ENCODE assay signal across 19 cellular contexts in the genomic region with DNA sequence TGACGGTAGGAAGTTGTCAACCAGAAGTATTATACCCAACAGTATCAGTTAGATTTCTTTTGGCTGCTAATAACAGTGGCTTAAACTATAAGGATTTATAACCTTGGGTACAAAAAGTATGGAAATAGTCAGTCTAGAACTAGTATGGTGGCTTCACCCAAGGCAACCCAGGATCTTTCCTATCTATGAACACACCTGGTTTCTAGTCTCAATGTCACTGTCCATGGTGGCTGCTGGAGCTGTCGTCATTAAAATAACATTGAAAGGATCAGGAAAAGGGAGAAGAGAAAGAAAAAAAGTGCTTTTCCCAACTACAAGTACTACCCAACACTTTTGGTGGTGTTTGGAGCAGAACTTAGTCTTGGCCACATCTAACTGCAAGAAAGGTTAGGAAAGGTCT. TPM values are rescaled to one million over a fixed set of nuclear protein-coding genes. Genes with fewer than 3 reads are reported as not detected.
A peak's percentile ranks its signal among the peaks of the same experiment; 100 is the strongest.
DNase-seq lines count a peak whose midpoint lies in the region; ATAC-seq, FAIRE-seq and TF ChIP-seq lines count a peak whose summit lies in the region.
"Had no signal": no experiment of that assay in that cellular context is flagged by ENCODE, and none has a peak within 500 bp of the region (broad histone marks: within the 10 kb centered on the region; RNA-seq: fewer than 3 reads in every experiment).

No MANE protein-coding gene starts in this region.

- H3K27me3 ChIP-seq in SK-N-SH (ENCODE audit: insufficient read depth) (no peaks in the 10 kb centered on the region), IMR-90 (ENCODE audit: control insufficient read depth, insufficient read depth, low read length) (no peaks in the 10 kb centered on the region), pancreas (no peaks in the 10 kb centered on the region)
- H3K27me3 ChIP-seq: BLaER1 treated with 17β-estradiol and CSF1 and Interleukin-3, amounts not matched to agents 10 nM and 100 nM; SJCRH30 had no signal

- 85% methylated on average over 2 of the region's 2 CpGs for WGBS in SK-N-SH (ENCODE audit: low lambda C conversion rate)
- no CpG with 5 or more reads among the region's 2 CpGs for WGBS in IMR-90 (ENCODE audit: extremely low coverage in 2 of 2, insufficient read length in 1 of 2), 2 experiments
- WGBS in pancreas, 2 donors = 92 to 95% methylated on average over 2 of the region's 2 CpGs

- H3K36me3 Mint-ChIP-seq in activated T-helper 17 cell treated with anti-CD3 and anti-CD28 coated beads, Interleukin-2, amount 50 U/mL, for 72 hours (ENCODE audit: low read depth) = peaks cover 48% of the 10 kb centered on the region
- peaks cover 27 to 46% of the 10 kb centered on the region in 2 donors for H3K36me3 Mint-ChIP-seq in stimulated activated naive B cell treated with anti-CD40 and anti-IgM and Interleukin-4, amounts not matched to agents 10 μg/mL and 1 μg/mL and 100 μg/mL, for 72 hours

- H3K27ac Mint-ChIP-seq in activated T-helper 17 cell treated with anti-CD3 and anti-CD28 coated beads, Interleukin-2, amount 50 U/mL, for 72 hours = no peak overlapping the region
- peak overlapping the region; percentile 31 for H3K27ac Mint-ChIP-seq in stimulated activated naive B cell treated with anti-CD40 and anti-IgM and Interleukin-4, amounts not matched to agents 10 μg/mL and 1 μg/mL and 100 μg/mL, for 72 hours
- H3K27ac Mint-ChIP-seq: H9 had no signal

- dilution Hi-C loops in IMR-90 (cut with HindIII; ENCODE audit: low sequenced_read_pairs, unreplicated experiment) = no loop called here

- CTCF ChIA-PET in SK-N-SH (lab: Yijun Ruan, JAX) = interaction anchor here (1.2 kb wide), 1 partner anchor 13 kb away, joined by 3 read pairs; no protein-coding TSS in a partner anchor
- CTCF ChIA-PET in IMR-90 (lab: Yijun Ruan, JAX) = interaction anchor here (0.7 kb wide), 1 partner anchor 93 kb away, joined by 3 read pairs; no protein-coding TSS in a partner anchor

- H3K4me3 ChIP-seq in SK-N-SH (ENCODE audit: low read depth in 2 of 2, low read length in 1 of 2) (no peak overlapping the region), IMR-90 (ENCODE audit: insufficient read depth, low read depth, low read length) (no peak overlapping the region), pancreas (no peak overlapping the region)
- H3K4me3 ChIP-seq: BLaER1 treated with 17β-estradiol and CSF1 and Interleukin-3, amounts not matched to agents 10 nM and 100 nM; SJCRH30 had no signal

- H3K36me3 ChIP-seq in SK-N-SH (replicated peaks in 1 of 2; ENCODE audit: control insufficient read depth in 1 of 2, insufficient read depth in 2 of 2, low read length in 1 of 2) (peaks cover 0 to 4% of the 10 kb centered on the region in 2 experiments), IMR-90 (ENCODE audit: control insufficient read depth, insufficient read depth, low read length) (no peaks in the 10 kb centered on the region), pancreas (no peaks in the 10 kb centered on the region)

- no peak overlapping the region for H2BK120ac ChIP-seq in IMR-90 (ENCODE audit: low read depth, low read length)

- H3K56ac ChIP-seq in IMR-90 (ENCODE audit: extremely low read depth, insufficient read depth, low read length) = no peak overlapping the region; the same call in 1 of the 2 replicates

- H4K91ac ChIP-seq in IMR-90 (ENCODE audit: insufficient read depth, low read depth, low read length) = no peak overlapping the region

- H3K4me1 ChIP-seq in SK-N-SH (ENCODE audit: control insufficient read depth in 1 of 2, insufficient read depth in 2 of 2, low read depth in 1 of 2, low read length in 1 of 2) = peaks cover 0 to 4% of the 10 kb centered on the region in 2 experiments; a peak in 2 of 4 replicates
- H3K4me1 ChIP-seq in IMR-90 (ENCODE audit: control insufficient read depth, insufficient read depth, low read length) = no peaks in the 10 kb centered on the region
- no peaks in the 10 kb centered on the region for H3K4me1 ChIP-seq in pancreas
- H3K4me1 ChIP-seq: SJCRH30 had no signal

- no peak overlapping the region for H2AK9ac ChIP-seq in IMR-90 (replicated peaks; ENCODE audit: low read depth, low read length, poor library complexity)

- no peaks in the 10 kb centered on the region for H4K20me1 ChIP-seq in SK-N-SH (ENCODE audit: insufficient read depth)
- H4K20me1 ChIP-seq in IMR-90 (ENCODE audit: insufficient read depth, low read length) = no peaks in the 10 kb centered on the region

- no peak overlapping the region for H3K27ac ChIP-seq in SK-N-SH (ENCODE audit: low read depth in 2 of 2, low read length in 1 of 2)
- no peak overlapping the region for H3K27ac ChIP-seq in IMR-90 (ENCODE audit: insufficient read depth, low read length)
- H3K27ac ChIP-seq in pancreas = no peak overlapping the region
- H3K27ac ChIP-seq: SJCRH30 had no signal

- no peak overlapping the region for H4K5ac ChIP-seq in IMR-90 (ENCODE audit: low read depth, low read length)

- peaks cover 31% of the 10 kb centered on the region for H3K4me1 Mint-ChIP-seq in activated T-helper 17 cell treated with anti-CD3 and anti-CD28 coated beads, Interleukin-2, amount 50 U/mL, for 72 hours
- peaks cover 39 to 82% of the 10 kb centered on the region in 2 donors for H3K4me1 Mint-ChIP-seq in stimulated activated naive B cell treated with anti-CD40 and anti-IgM and Interleukin-4, amounts not matched to agents 10 μg/mL and 1 μg/mL and 100 μg/mL, for 72 hours

- TF ChIP-seq EP300 in SK-N-SH (IDR thresholded peaks at IDR 0.05; ENCODE audit: borderline replicate concordance in 1 of 2, low read depth in 1 of 2, low read length in 1 of 2) = no peak

- intact Hi-C loops in IMR-90 (cut with micrococcal nuclease) (no loop called here), pancreas (cut with DNase I) (no loop called here)

- H3K9me2 ChIP-seq in SK-N-SH = no peaks in the 10 kb centered on the region

- peaks cover 23 to 55% of the 10 kb centered on the region in 2 experiments for H3K79me1 ChIP-seq in IMR-90 (ENCODE audit: low read depth in 1 of 2, low read length in 2 of 2)

- H3F3A ChIP-seq in SK-N-SH (replicated peaks; ENCODE audit: insufficient read depth) = no peaks in the 10 kb centered on the region

- no peak overlapping the region for H2BK15ac ChIP-seq in IMR-90 (ENCODE audit: low read depth, low read length)

- no peak overlapping the region for H3K14ac ChIP-seq in IMR-90 (replicated peaks; ENCODE audit: low read depth, low read length)

- no peak overlapping the region for H3K9ac ChIP-seq in SK-N-SH
- H3K9ac ChIP-seq in IMR-90 (ENCODE audit: low read depth, low read length) = no peak overlapping the region
- H3K9ac ChIP-seq: BLaER1 treated with 17β-estradiol and CSF1 and Interleukin-3, amounts not matched to agents 10 nM and 100 nM had no signal

- H2BK5ac ChIP-seq in IMR-90 (ENCODE audit: low read depth, low read length, poor library complexity, severe bottlenecking) = no peak overlapping the region

- DNase-seq in SK-N-SH = no peak
- DNase-seq in IMR-90 = no peak
- DNase-seq in stimulated activated naive B cell treated with anti-CD40 and anti-IgM and Interleukin-4, amounts not matched to agents 10 μg/mL and 1 μg/mL and 100 μg/mL, for 72 hours = no peak
- DNase-seq in NCI-H2107 treated with DMSO at 0.1 percent for 48 hours (lab: John Stamatoyannopoulos, UW; ENCODE audit: unreplicated experiment) = no peak
- DNase-seq in nucleus accumbens (lab: John Stamatoyannopoulos, UW) = no peak
- DNase-seq in pancreas = no peak
- DNase-seq: DMS79, H9, NCI-H1105, NCI-H1694 treated with DMSO at 0.1 percent for 48 hours, NCI-H226, NCI-H524 treated with DMSO at 0.1 percent for 48 hours, SJCRH30, SW 1271 had no signal

- H3K27me3 Mint-ChIP-seq in activated T-helper 17 cell treated with anti-CD3 and anti-CD28 coated beads, Interleukin-2, amount 50 U/mL, for 72 hours = no peaks in the 10 kb centered on the region
- H3K27me3 Mint-ChIP-seq in stimulated activated naive B cell treated with anti-CD40 and anti-IgM and Interleukin-4, amounts not matched to agents 10 μg/mL and 1 μg/mL and 100 μg/mL, for 72 hours = no peaks in the 10 kb centered on the region

- H3K9me1 ChIP-seq in IMR-90 (ENCODE audit: insufficient read depth, low read length) = peaks cover 5% of the 10 kb centered on the region; the same call in 1 of the 2 replicates

- POLR2A ChIA-PET in SK-N-SH (lab: Yijun Ruan, JAX) = no interaction called here
- POLR2A ChIA-PET in IMR-90 (lab: Charles Lee; ENCODE audit: unreplicated experiment) = no interaction called here

- no peak for FAIRE-seq in pancreas (lab: Jason Lieb, UNC)
- FAIRE-seq: A204.1, HTR-8/SVneo had no signal

- peaks cover 15% of the 10 kb centered on the region for H3K9me3 Mint-ChIP-seq in activated T-helper 17 cell treated with anti-CD3 and anti-CD28 coated beads, Interleukin-2, amount 50 U/mL, for 72 hours
- peaks cover 18 to 22% of the 10 kb centered on the region in 2 donors for H3K9me3 Mint-ChIP-seq in stimulated activated naive B cell treated with anti-CD40 and anti-IgM and Interleukin-4, amounts not matched to agents 10 μg/mL and 1 μg/mL and 100 μg/mL, for 72 hours

- H4K8ac ChIP-seq in IMR-90 (ENCODE audit: low read depth in 2 of 2, low read length in 2 of 2) = no peak overlapping the region

- H3K18ac ChIP-seq in IMR-90 (ENCODE audit: low read depth, low read length) = no peak overlapping the region

- peak overlapping the region; percentile 4 for H3K4me3 Mint-ChIP-seq in activated T-helper 17 cell treated with anti-CD3 and anti-CD28 coated beads, Interleukin-2, amount 50 U/mL, for 72 hours
- no peak overlapping the region for H3K4me3 Mint-ChIP-seq in stimulated activated naive B cell treated with anti-CD40 and anti-IgM and Interleukin-4, amounts not matched to agents 10 μg/mL and 1 μg/mL and 100 μg/mL, for 72 hours
- H3K4me3 Mint-ChIP-seq: H9 had no signal

- TF ChIP-seq RAD21 in SK-N-SH (IDR thresholded peaks at IDR 0.05; ENCODE audit: low read length) = no peak
- TF ChIP-seq RAD21 in IMR-90 (IDR thresholded peaks at IDR 0.05; ENCODE audit: low read length) = no peak

- H3K4me2 ChIP-seq in SK-N-SH = no peak overlapping the region
- no peak overlapping the region for H3K4me2 ChIP-seq in IMR-90 (ENCODE audit: low read depth, low read length)

- H3K79me2 ChIP-seq in SK-N-SH (ENCODE audit: insufficient read depth) = peaks cover 59% of the 10 kb centered on the region

- H3K4ac ChIP-seq in IMR-90 (ENCODE audit: low read depth, low read length) = no peak overlapping the region

- H2AK5ac ChIP-seq in IMR-90 (ENCODE audit: low read depth, low read length) = no peak overlapping the region

- H2AFZ ChIP-seq in SK-N-SH (ENCODE audit: low read depth) = no peak overlapping the region
- no peak overlapping the region for H2AFZ ChIP-seq in IMR-90 (replicated peaks; ENCODE audit: low read length, poor library complexity)

- TSS peak; percentile 34 for BruUV-seq in IMR-90 (replicated peaks; lab: Mats Ljungman, UMichigan)

- no peak overlapping the region for H3K23ac ChIP-seq in IMR-90 (ENCODE audit: low read depth, low read length)

- no peak for TF ChIP-seq CTCF in SK-N-SH (IDR thresholded peaks at IDR 0.05)
- no peak for TF ChIP-seq CTCF in IMR-90 (conservative IDR thresholded peaks at IDR 0.05; ENCODE audit: low read depth, low read length)
- TF ChIP-seq CTCF in pancreas (IDR thresholded peaks at IDR 0.05) = no peak

- H3K9me3 ChIP-seq in SK-N-SH = peaks cover 10% of the 10 kb centered on the region; the same call in 1 of the 2 replicates
- H3K9me3 ChIP-seq in IMR-90 (ENCODE audit: control insufficient read depth, insufficient read depth, low read length) = peaks cover 13% of the 10 kb centered on the region
- no peaks in the 10 kb centered on the region for H3K9me3 ChIP-seq in pancreas

- no peak for ATAC-seq in SK-N-SH treated with all-trans-retinoic acid at 6 μM for 48 hours
- no peak for ATAC-seq in IMR-90 (ENCODE audit: low read depth)
- ATAC-seq in activated T-helper 17 cell treated with anti-CD3 and anti-CD28 coated beads, Interleukin-2, amount 50 U/mL, for 72 hours (replicated peaks) = no peak
- no peak for ATAC-seq in stimulated activated naive B cell treated with anti-CD40 and anti-IgM and Interleukin-4, amounts not matched to agents 10 μg/mL and 1 μg/mL and 100 μg/mL, for 72 hours (replicated peaks)
- ATAC-seq in pancreas = no peak

- TF ChIP-seq POLR2A in IMR-90 (IDR thresholded peaks at IDR 0.05; ENCODE audit: low read depth, low read length) = no peak

- H2BK20ac ChIP-seq in IMR-90 (ENCODE audit: low read depth, low read length) = no peak overlapping the region

- in situ Hi-C loops in IMR-90 (cut with MboI; ENCODE audit: low sequenced_read_pairs) = no loop called here

RNA-seq across cellular contexts. Expression of a gene that starts 27.7 kb away (rescaled TPM):
- 21.2 and 29.1 TPM in 2 replicates for polyA plus RNA-seq in SK-N-SH (2012; rRNA removed)
- polyA plus RNA-seq in SK-N-SH (2012; cell fraction: cytosol; rRNA removed) = 34.7 and 36.5 TPM in 2 replicates
- 7.9 and 20.6 TPM in 2 replicates for polyA plus RNA-seq in SK-N-SH (2012; cell fraction: nucleus; rRNA removed)
- 65.5 and 69.9 TPM in 2 replicates for total RNA-seq in IMR-90 (2012; rRNA removed)
- 21.7 and 28.3 TPM in 2 replicates for polyA plus RNA-seq in IMR-90 (2012; rRNA removed)
- 4.6 and 5.1 TPM in 2 replicates for polyA plus RNA-seq in IMR-90 (2012; cell fraction: cytosol; rRNA removed)
- polyA plus RNA-seq in IMR-90 (2012; cell fraction: nucleus; rRNA removed; ENCODE audit: low replicate concordance) = 1.7 and 18.9 TPM in 2 replicates
- 100 to 1,000 TPM in 1 of 2 donors, 10 to 100 TPM in 1; 66.1 to 123 TPM for total RNA-seq in activated T-helper 17 cell treated with anti-CD3 and anti-CD28 coated beads, Interleukin-2, amount 50 U/mL, for 72 hours
- total RNA-seq in pancreas = 1 to 10 TPM; 3.3 to 7.3 (median 5.1) TPM
- polyA plus RNA-seq in pancreas = 1 to 10 TPM; 4.1 to 8.8 TPM

RNA-seq across cellular contexts. Expression of a gene that starts 28.1 kb away (rescaled TPM):
- 24.8 and 32.5 TPM in 2 replicates for polyA plus RNA-seq in SK-N-SH (2012; rRNA removed)
- polyA plus RNA-seq in SK-N-SH (2012; cell fraction: cytosol; rRNA removed) = 42.4 and 57.3 TPM in 2 replicates
- 4.2 and 9.1 TPM in 2 replicates for polyA plus RNA-seq in SK-N-SH (2012; cell fraction: nucleus; rRNA removed)
- 9.9 and 19.2 TPM in 2 replicates for total RNA-seq in IMR-90 (2012; rRNA removed)
- 15.0 and 17.2 TPM in 2 replicates for polyA plus RNA-seq in IMR-90 (2012; rRNA removed)
- 3.8 and 5.1 TPM in 2 replicates for polyA plus RNA-seq in IMR-90 (2012; cell fraction: cytosol; rRNA removed)
- polyA plus RNA-seq in IMR-90 (2012; cell fraction: nucleus; rRNA removed; ENCODE audit: low replicate concordance) = 0.62 and 5.5 TPM in 2 replicates
- 10 to 100 TPM; 12.1 to 13.2 TPM for total RNA-seq in activated T-helper 17 cell treated with anti-CD3 and anti-CD28 coated beads, Interleukin-2, amount 50 U/mL, for 72 hours
- 1 to 10 TPM; 6.2 to 8.6 (median 7.2) TPM for total RNA-seq in pancreas
- polyA plus RNA-seq in pancreas = 10 to 100 TPM; 11.6 to 22.0 TPM
